ENCODE assay signal across 18 cellular contexts in the genomic region with DNA sequence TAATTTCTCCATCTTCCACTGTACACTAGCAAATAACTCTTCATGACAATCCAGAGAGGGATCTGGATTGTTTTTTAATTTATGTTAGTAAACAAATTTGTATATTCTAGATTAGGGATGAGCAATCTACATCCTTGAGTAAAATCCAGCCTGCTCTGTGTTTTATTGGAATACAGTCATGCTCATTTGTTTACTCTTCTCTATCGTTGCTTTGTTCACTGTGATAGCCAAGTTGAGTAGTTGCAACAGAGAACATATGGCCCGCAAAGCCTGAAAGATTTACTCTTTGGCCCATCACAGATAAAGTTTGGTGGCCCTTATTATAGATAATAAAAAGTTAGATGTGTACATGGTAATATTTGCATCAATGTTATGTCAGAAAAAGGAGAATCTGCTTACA. TPM values are rescaled to one million over a fixed set of nuclear protein-coding genes. Genes with fewer than 3 reads are reported as not detected.
DNase-seq lines count a peak whose midpoint lies in the region; ATAC-seq and TF ChIP-seq lines count a peak whose summit lies in the region.
"Had no signal": no experiment of that assay in that cellular context is flagged by ENCODE, and none has a peak within 500 bp of the region (broad histone marks: within the 10 kb centered on the region; RNA-seq: fewer than 3 reads in every experiment).

No MANE protein-coding gene starts in this region.

- H3K79me2 ChIP-seq in ACC112 (ENCODE audit: control insufficient read depth, insufficient read depth, low read length, unreplicated experiment) (peaks cover 93% of the 10 kb centered on the region), HCT116 (ENCODE audit: insufficient read depth, low read length) (peaks cover 100% of the 10 kb centered on the region), PC-3 (ENCODE audit: low read length) (peaks cover 96% of the 10 kb centered on the region)

- DNase-seq in HCT116 (ENCODE audit: low read depth, low spot score) (no peak), PC-3 (peak; percentile 71), fibroblast of villous mesenchyme (ENCODE audit: low read depth) (peak; percentile 78), EL (no peak), left lung (no peak), OCI-M2 (lab: John Stamatoyannopoulos, UW; ENCODE audit: unreplicated experiment) (no peak)
- no peak for DNase-seq in activated CD4-positive, alpha-beta T cell treated with anti-CD3 and anti-CD28 coated beads, Interleukin-2, amount 50 U/mL, for 1 hour
- DNase-seq: 8988T; BE2C; C1 segment of cervical spinal cord; Caco-2; CD4-positive, CD25-positive, alpha-beta regulatory T cell; GF-D8; HCEC 1CT; KBM-7 had no signal

- H3K36me3 ChIP-seq in ACC112 (ENCODE audit: insufficient read depth, low read length) = peaks cover 53% of the 10 kb centered on the region
- H3K36me3 ChIP-seq in HCT116 (ENCODE audit: control insufficient read depth in 1 of 2, insufficient read depth in 2 of 2, low read length in 2 of 2) = peaks cover 0 to 33% of the 10 kb centered on the region in 2 experiments; a peak in 2 of 4 replicates
- H3K36me3 ChIP-seq in PC-3 (ENCODE audit: low read depth, low read length) = peaks cover 66% of the 10 kb centered on the region
- H3K36me3 ChIP-seq in left lung = no peaks in the 10 kb centered on the region
- H3K36me3 ChIP-seq: BE2C had no signal

- CTCF ChIA-PET in HCT116 (lab: Charles Lee) (no interaction called here), PC-3 (lab: Charles Lee) (no interaction called here)

- H3K27me3 ChIP-seq in ACC112 (ENCODE audit: insufficient read depth, low read length) (no peaks in the 10 kb centered on the region), HCT116 (ENCODE audit: insufficient read depth, low read length) (no peaks in the 10 kb centered on the region), PC-3 (ENCODE audit: low read length) (no peaks in the 10 kb centered on the region), left lung (no peaks in the 10 kb centered on the region)
- H3K27me3 ChIP-seq: BE2C had no signal

- H3K9me3 ChIP-seq in HCT116 (ENCODE audit: control insufficient read depth in 1 of 2, insufficient read depth in 1 of 2, low read depth in 1 of 2, low read length in 2 of 2) = no peaks in the 10 kb centered on the region
- H3K9me3 ChIP-seq in PC-3 (ENCODE audit: low read length) = no peaks in the 10 kb centered on the region
- H3K9me3 ChIP-seq in left lung = no peaks in the 10 kb centered on the region
- H3K9me3 ChIP-seq: BE2C, Caco-2 had no signal

- H3K4me3 ChIP-seq in ACC112 (ENCODE audit: low read depth, low read length) (no peak overlapping the region), HCT116 (replicated peaks in 1 of 2; ENCODE audit: low read depth in 1 of 2, low read length in 2 of 2) (no peak overlapping the region), PC-3 (ENCODE audit: low read length) (no peak overlapping the region), fibroblast of villous mesenchyme (ENCODE audit: low read depth, low read length) (no peak overlapping the region), left lung (no peak overlapping the region)
- H3K4me3 ChIP-seq: GM23338 had no signal

- H3K27ac ChIP-seq in ACC112 (ENCODE audit: low read depth, low read length) (peak overlapping the region; percentile 61), HCT116 (ENCODE audit: low read depth, low read length) (0 out of 2 replicates have a peak overlapping the region, but pooled peaks have one; percentile 41), PC-3 (ENCODE audit: low read length) (peak overlapping the region; percentile 33), left lung (no peak overlapping the region)

- no peak for TF ChIP-seq CTCF in HCT116 (IDR thresholded peaks at IDR 0.05 in 2 of 3, conservative IDR thresholded peaks at IDR 0.05 in 1 of 3; ENCODE audit: borderline replicate concordance in 1 of 3, insufficient read depth in 1 of 3, low read depth in 2 of 3, low read length in 2 of 3)
- TF ChIP-seq CTCF in PC-3 (conservative IDR thresholded peaks at IDR 0.05; ENCODE audit: low read depth, low read length) = no peak
- no peak for TF ChIP-seq CTCF in fibroblast of villous mesenchyme (IDR thresholded peaks at IDR 0.05; ENCODE audit: insufficient read depth, low read depth, low read length)
- no peak for TF ChIP-seq CTCF in left lung (IDR thresholded peaks at IDR 0.05)

- H2AFZ ChIP-seq in ACC112 (ENCODE audit: low read length, unreplicated experiment) (no peak overlapping the region), HCT116 (ENCODE audit: low read depth, low read length, poor library complexity, severe bottlenecking) (no peak overlapping the region), PC-3 (ENCODE audit: low read length) (no peak overlapping the region)
- H2AFZ ChIP-seq: GM23338 had no signal

- no peak for TF ChIP-seq RAD21 in HCT116 (IDR thresholded peaks at IDR 0.05; ENCODE audit: low read depth)

- H3K4me1 ChIP-seq in ACC112 (ENCODE audit: control insufficient read depth, insufficient read depth, low read length, unreplicated experiment) (peaks cover 77% of the 10 kb centered on the region), HCT116 (ENCODE audit: control insufficient read depth in 1 of 2, insufficient read depth in 2 of 2, low read length in 2 of 2) (peaks cover 35 to 69% of the 10 kb centered on the region in 2 experiments; a peak in 3 of 4 replicates), PC-3 (ENCODE audit: insufficient read depth, low read length) (peaks cover 16% of the 10 kb centered on the region), left lung (no peaks in the 10 kb centered on the region)
- H3K4me1 ChIP-seq: BE2C, Caco-2 had no signal

- TF ChIP-seq POLR2A in HCT116 (IDR thresholded peaks at IDR 0.05; ENCODE audit: borderline replicate concordance, extremely low read depth, insufficient read depth, insufficient read length) = no peak

- H4K20me1 ChIP-seq in HCT116 (ENCODE audit: insufficient read depth) (no peaks in the 10 kb centered on the region), PC-3 (ENCODE audit: low read length) (peaks cover 68% of the 10 kb centered on the region)

- ATAC-seq in HCT116 (no peak), PC-3 (peak; percentile 59), left lung (no peak)
- ATAC-seq: GM23338 had no signal

- H3F3A ChIP-seq in PC-3 (ENCODE audit: low read length, unreplicated experiment) = peaks cover 12% of the 10 kb centered on the region

- intact Hi-C loops in HCT116 (cut with micrococcal nuclease) (no loop called here), PC-3 (cut with micrococcal nuclease) (no loop called here), left lung (cut with DNase I) (no loop called here)

- H3K9me2 ChIP-seq in HCT116 (ENCODE audit: insufficient read depth) = no peaks in the 10 kb centered on the region
- H3K9me2 ChIP-seq in PC-3 (replicated peaks; ENCODE audit: low read length) = no peaks in the 10 kb centered on the region

- H3K9ac ChIP-seq in HCT116 (ENCODE audit: low read length) (no peak overlapping the region), PC-3 (ENCODE audit: low read length) (no peak overlapping the region)

- POLR2A ChIA-PET in HCT116 (lab: Charles Lee) = no interaction called here
- POLR2A ChIA-PET in PC-3 (lab: Charles Lee; ENCODE audit: unreplicated experiment) = no interaction called here

- RAD21 ChIA-PET in HCT116 (lab: Charles Lee; ENCODE audit: low non-redundant PET in 1 of 2, low total read pairs in 2 of 2, uncharacterized antibody in 2 of 2, unreplicated experiment in 2 of 2) = no interaction called here

- BruUV-seq in HCT116 (replicated peaks; lab: Mats Ljungman, UMichigan) (no TSS peak), PC-3 (replicated peaks; lab: Mats Ljungman, UMichigan) (no TSS peak)

- H3K4me2 ChIP-seq in HCT116 (ENCODE audit: low read length) (no peak overlapping the region), PC-3 (ENCODE audit: low read length) (no peak overlapping the region)
- H3K4me2 ChIP-seq: GM23338 had no signal

TF ChIP-seq in HCT116, 20 proteins besides CTCF, POLR2A, EP300 and RAD21 (continues in another document):
- TF ChIP-seq ZNF274 (IDR thresholded peaks at IDR 0.05; ENCODE audit: low read depth, low read length) = no peak
- no peak for TF ChIP-seq TCF7L2 (IDR thresholded peaks at IDR 0.05; ENCODE audit: borderline replicate concordance, extremely low read depth, insufficient read depth, insufficient read length)
- TF ChIP-seq ZFX (IDR thresholded peaks at IDR 0.05) = no peak
- TF ChIP-seq ZBTB33 (IDR thresholded peaks at IDR 0.05; ENCODE audit: extremely low read depth, insufficient replicate concordance, low read length) = no peak
- TF ChIP-seq, protein P1, sequence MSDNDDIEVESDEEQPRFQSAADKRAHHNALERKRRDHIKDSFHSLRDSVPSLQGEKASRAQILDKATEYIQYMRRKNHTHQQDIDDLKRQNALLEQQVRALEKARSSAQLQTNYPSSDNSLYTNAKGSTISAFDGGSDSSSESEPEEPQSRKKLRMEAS (IDR thresholded peaks at IDR 0.05) = no peak

RNA-seq across cellular contexts. Expression of gene BLID, which starts 6.2 kb away (rescaled TPM):
- total RNA-seq in HCT116 (2021; ENCODE audit: unreplicated experiment) (8.9 TPM), PC-3 (2014; rRNA removed) (5.4 and 5.7 TPM in 2 replicates), fibroblast of villous mesenchyme (6.0 and 9.3 TPM in 2 replicates), left lung (under 1 TPM; 0.55 to 0.79 TPM)
- polyA plus RNA-seq in HCT116 (2012) = 0.34 and 0.35 TPM in 2 replicates
- total RNA-seq: Caco-2; CD4-positive, CD25-positive, alpha-beta regulatory T cell; GM23338 had no signal
- polyA plus RNA-seq: CD4-positive, CD25-positive, alpha-beta regulatory T cell; GM23338; IgD-negative memory B cell had no signal

Comparison
In these comparisons a context has a peak if more than half of its experiments do, and no peak if none do; other contexts are left out.
1. H3K27ac ChIP-seq: peak in ACC112 (single experiment), HCT116 (single experiment) and PC-3 (single experiment); none in left lung (0 of 2).
2. DNase-seq: peak in PC-3 (single experiment) and fibroblast of villous mesenchyme (single experiment); none in HCT116 (single experiment), activated CD4-positive, alpha-beta T cell treated with anti-CD3 and anti-CD28 coated beads, Interleukin-2, amount 50 U/mL, for 1 hour (single experiment), EL (single experiment), left lung (0 of 2) and OCI-M2 (single experiment).